In genomic region chr10:116183733-116184447, GRCh38 we compare ENCODE assay signal across 14 cellular contexts.
DNase-seq lines count a peak whose midpoint lies in the region; ATAC-seq and TF ChIP-seq lines count a peak whose summit lies in the region.
"Had no signal": no experiment of that assay in that cellular context is flagged by ENCODE, and none has a peak within 500 bp of the region (broad histone marks: within the 10 kb centered on the region; RNA-seq: fewer than 3 reads in every experiment).

No MANE protein-coding gene starts in this region.

- H2AFZ ChIP-seq in MM.1S (ENCODE audit: low read length), result no peak overlapping the region

- H3K4me1 Mint-ChIP-seq in endodermal cell (no peaks in the 10 kb centered on the region), nephron progenitor cell (peaks cover 30% of the 10 kb centered on the region)

- H3K4me2 ChIP-seq in MM.1S (ENCODE audit: low read depth, low read length), result no peak overlapping the region

- no peaks in the 10 kb centered on the region for H4K20me1 ChIP-seq in MM.1S (ENCODE audit: insufficient read depth, low read length)

- H3K9ac ChIP-seq in endodermal cell (ENCODE audit: extremely low read depth, low read length, poor library complexity, severe bottlenecking) (no peak overlapping the region), MM.1S (ENCODE audit: low read length) (no peak overlapping the region)

- H3K9me3 Mint-ChIP-seq in endodermal cell (no peaks in the 10 kb centered on the region), nephron progenitor cell (no peaks in the 10 kb centered on the region)

- no peaks in the 10 kb centered on the region for H3K9me2 ChIP-seq in MM.1S (replicated peaks; ENCODE audit: insufficient read depth, low read length)

- ATAC-seq in HG02610 (IDR thresholded peaks at IDR 0.05; ENCODE audit: unreplicated experiment), result no peak
- ATAC-seq: psoas muscle had no signal

- peaks cover 2% of the 10 kb centered on the region for H3K27me3 Mint-ChIP-seq in endodermal cell (ENCODE audit: insufficient read depth)
- peaks cover 23% of the 10 kb centered on the region for H3K27me3 Mint-ChIP-seq in nephron progenitor cell (ENCODE audit: low read depth, poor library complexity)

- no peaks in the 10 kb centered on the region for H3K27me3 ChIP-seq in endodermal cell (ENCODE audit: control insufficient read depth, insufficient read depth, low read length, poor library complexity, severe bottlenecking)
- no peaks in the 10 kb centered on the region for H3K27me3 ChIP-seq in MM.1S (replicated peaks; ENCODE audit: insufficient read depth, low read length)

- no peaks in the 10 kb centered on the region for H3F3A ChIP-seq in MM.1S (ENCODE audit: insufficient read depth, low read length)

- H3K27ac Mint-ChIP-seq in endodermal cell (no peak overlapping the region), nephron progenitor cell (no peak overlapping the region)
- H3K27ac Mint-ChIP-seq: type B pancreatic cell had no signal

- H3K79me2 ChIP-seq in MM.1S (ENCODE audit: low read length), result no peaks in the 10 kb centered on the region

- H3K9me3 ChIP-seq in endodermal cell (ENCODE audit: control insufficient read depth, low read length), result no peaks in the 10 kb centered on the region
- no peaks in the 10 kb centered on the region for H3K9me3 ChIP-seq in MM.1S (replicated peaks; ENCODE audit: insufficient read depth, low read length)
- H3K9me3 ChIP-seq: psoas muscle had no signal

- H3K4me3 Mint-ChIP-seq in endodermal cell, result no peak overlapping the region
- no peak overlapping the region for H3K4me3 Mint-ChIP-seq in nephron progenitor cell
- H3K4me3 Mint-ChIP-seq: type B pancreatic cell had no signal

- H3K36me3 ChIP-seq in endodermal cell (ENCODE audit: control insufficient read depth, insufficient read depth, low read length), result no peaks in the 10 kb centered on the region
- H3K36me3 ChIP-seq in MM.1S (replicated peaks; ENCODE audit: insufficient read depth, low read length), result no peaks in the 10 kb centered on the region

- TF ChIP-seq POLR2A in NB4 (IDR thresholded peaks at IDR 0.05; ENCODE audit: extremely low read depth, insufficient read length), result no peak

- DNase-seq in DMS53 (lab: John Stamatoyannopoulos, UW) (peak; percentile 5), DMS53 treated with DMSO at 0.1 percent for 48 hours (lab: John Stamatoyannopoulos, UW; ENCODE audit: unreplicated experiment) (no peak), NB4 (ENCODE audit: low read depth) (peak; percentile 9), endodermal cell (peak; percentile 82), nephron progenitor cell (peak; percentile 45), MM.1S (no peak), MV-4-11 (lab: John Stamatoyannopoulos, UW) (no peak)
- DNase-seq: NK-92 treated with Interleukin-12 subunit alpha and Interleukin-12 subunit beta, amount 100 ng/mL, for 24 hours; psoas muscle; T-helper 2 cell had no signal

- 60 to 82% methylated on average over 3 to 4 of the region's 4 CpGs for WGBS in endodermal cell (ENCODE audit: insufficient coverage in 1 of 2, insufficient read length in 1 of 2), 2 experiments

- H3K27ac ChIP-seq in endodermal cell (ENCODE audit: low read depth, low read length), result no peak overlapping the region
- no peak overlapping the region for H3K27ac ChIP-seq in MM.1S (ENCODE audit: low read length)
- H3K27ac ChIP-seq: 22Rv1, psoas muscle had no signal

- H3K4me1 ChIP-seq in endodermal cell (ENCODE audit: control insufficient read depth, insufficient read depth, low read length) (no peaks in the 10 kb centered on the region), MM.1S (ENCODE audit: low read length) (no peaks in the 10 kb centered on the region)
- H3K4me1 ChIP-seq: psoas muscle had no signal

- no peak overlapping the region for H3K4me3 ChIP-seq in NB4 (ENCODE audit: low read depth, low read length)
- H3K4me3 ChIP-seq in endodermal cell (ENCODE audit: low read length), result no peak overlapping the region
- no peak overlapping the region for H3K4me3 ChIP-seq in MM.1S (ENCODE audit: low read length)
- H3K4me3 ChIP-seq: lung, psoas muscle had no signal

- TF ChIP-seq CTCF in NB4 (IDR thresholded peaks at IDR 0.05; ENCODE audit: low read depth, low read length) (no peak), endodermal cell (conservative IDR thresholded peaks at IDR 0.05) (no peak), nephron progenitor cell (IDR thresholded peaks at IDR 0.05) (no peak), MM.1S (IDR thresholded peaks at IDR 0.05; ENCODE audit: low read length) (no peak)

- H3K36me3 Mint-ChIP-seq in endodermal cell (ENCODE audit: low read depth), result no peaks in the 10 kb centered on the region
- no peaks in the 10 kb centered on the region for H3K36me3 Mint-ChIP-seq in nephron progenitor cell (ENCODE audit: low read depth)

Comparison
In these comparisons a context has a peak if more than half of its experiments do, and no peak if none do; other contexts are left out.
1. DNase-seq: peak in DMS53 (single experiment), NB4 (single experiment), endodermal cell (single experiment) and nephron progenitor cell (single experiment); none in DMS53 treated with DMSO at 0.1 percent for 48 hours (single experiment), MM.1S (single experiment) and MV-4-11 (single experiment).